Comparison of ENCODE assay signal across 10 cellular contexts in genomic region chr3:153599685-153600084, GRCh38.
A peak's percentile ranks its signal among the peaks of the same experiment; 100 is the strongest.
DNase-seq lines count a peak whose midpoint lies in the region; ATAC-seq and TF ChIP-seq lines count a peak whose summit lies in the region.
"Had no signal": no experiment of that assay in that cellular context is flagged by ENCODE, and none has a peak within 500 bp of the region (broad histone marks: within the 10 kb centered on the region; RNA-seq: fewer than 3 reads in every experiment).

No MANE protein-coding gene starts in this region.

- CTCF ChIA-PET in AG04449 (lab: Yijun Ruan, JAX) = interaction anchor here (1.0 kb wide), 1 partner anchor 14 kb away, joined by 4 read pairs; no protein-coding TSS in a partner anchor

- no peak overlapping the region for H3K4me3 Mint-ChIP-seq in stimulated activated memory B cell treated with anti-CD40 and anti-IgM and Interleukin-4, amounts not matched to agents 10 μg/mL and 1 μg/mL and 100 μg/mL, for 72 hours
- H3K4me3 Mint-ChIP-seq: activated CD4-positive, alpha-beta memory T cell treated with anti-CD3 and anti-CD28 coated beads, Interleukin-2, amount 10 ng/mL, durations not matched to agents 7 days and 5 days had no signal

- TF ChIP-seq CTCF in AG04449 (IDR thresholded peaks at IDR 0.05; ENCODE audit: insufficient read depth, low read length, missing control alignments) (no peak), choroid plexus epithelial cell (conservative IDR thresholded peaks at IDR 0.05; ENCODE audit: low read depth, low read length) (no peak)

- peak; percentile 26 for DNase-seq in AG04449 (ENCODE audit: low read depth, low spot score)
- peak; percentile 94 for DNase-seq in MG63
- DNase-seq in choroid plexus epithelial cell (ENCODE audit: low read depth) = peak; percentile 94
- DNase-seq in left kidney (ENCODE audit: low read depth, low spot score) = peak; percentile 2
- no peak for DNase-seq in DMS53 (lab: John Stamatoyannopoulos, UW)
- DNase-seq: activated CD4-positive, alpha-beta memory T cell treated with anti-CD3 and anti-CD28 coated beads, Interleukin-2, amount 10 ng/mL, durations not matched to agents 7 days and 5 days had no signal

- no peaks in the 10 kb centered on the region for H3K27me3 ChIP-seq in MG63
- H3K27me3 ChIP-seq: cardiac muscle cell had no signal

- H3K27ac Mint-ChIP-seq in stimulated activated memory B cell treated with anti-CD40 and anti-IgM and Interleukin-4, amounts not matched to agents 10 μg/mL and 1 μg/mL and 100 μg/mL, for 72 hours = no peak overlapping the region
- H3K27ac Mint-ChIP-seq: activated CD4-positive, alpha-beta memory T cell treated with anti-CD3 and anti-CD28 coated beads, Interleukin-2, amount 10 ng/mL, durations not matched to agents 7 days and 5 days had no signal

- POLR2A ChIA-PET in AG04449 (lab: Yijun Ruan, JAX) = interaction anchor here (0.7 kb wide), 1 partner anchor 625 kb away, joined by 3 read pairs; no protein-coding TSS in a partner anchor

- no peaks in the 10 kb centered on the region for H3K4me1 Mint-ChIP-seq in stimulated activated memory B cell treated with anti-CD40 and anti-IgM and Interleukin-4, amounts not matched to agents 10 μg/mL and 1 μg/mL and 100 μg/mL, for 72 hours

- no peaks in the 10 kb centered on the region for H3K9me3 ChIP-seq in MG63

- H3K9me3 Mint-ChIP-seq in stimulated activated memory B cell treated with anti-CD40 and anti-IgM and Interleukin-4, amounts not matched to agents 10 μg/mL and 1 μg/mL and 100 μg/mL, for 72 hours = no peaks in the 10 kb centered on the region
- H3K9me3 Mint-ChIP-seq: activated CD4-positive, alpha-beta memory T cell treated with anti-CD3 and anti-CD28 coated beads, Interleukin-2, amount 10 ng/mL, durations not matched to agents 7 days and 5 days had no signal

- H3K27me3 Mint-ChIP-seq in stimulated activated memory B cell treated with anti-CD40 and anti-IgM and Interleukin-4, amounts not matched to agents 10 μg/mL and 1 μg/mL and 100 μg/mL, for 72 hours = peaks cover under 1% of the 10 kb centered on the region
- H3K27me3 Mint-ChIP-seq: activated CD4-positive, alpha-beta memory T cell treated with anti-CD3 and anti-CD28 coated beads, Interleukin-2, amount 10 ng/mL, durations not matched to agents 7 days and 5 days had no signal

- no peaks in the 10 kb centered on the region for H3K36me3 Mint-ChIP-seq in stimulated activated memory B cell treated with anti-CD40 and anti-IgM and Interleukin-4, amounts not matched to agents 10 μg/mL and 1 μg/mL and 100 μg/mL, for 72 hours

- H3K4me3 ChIP-seq in AG04449 (ENCODE audit: low read depth, low read length) (no peak overlapping the region), MG63 (no peak overlapping the region), choroid plexus epithelial cell (ENCODE audit: low read depth, low read length) (no peak overlapping the region)
- H3K4me3 ChIP-seq: cardiac muscle cell had no signal

- ATAC-seq in GM19467 (IDR thresholded peaks at IDR 0.05; ENCODE audit: unreplicated experiment) (no peak), HG03280 (IDR thresholded peaks at IDR 0.05; ENCODE audit: unreplicated experiment) (no peak)
- no peak for ATAC-seq in stimulated activated memory B cell treated with anti-CD40 and anti-IgM and Interleukin-4, amounts not matched to agents 10 μg/mL and 1 μg/mL and 100 μg/mL, for 72 hours

- no peaks in the 10 kb centered on the region for H3K36me3 ChIP-seq in MG63
- H3K36me3 ChIP-seq: cardiac muscle cell had no signal
